In genomic region chrX:132491191-132491590, GRCh38 we compare ENCODE assay signal across 9 cellular contexts. TPM values are rescaled to one million over a fixed set of nuclear protein-coding genes. Genes with fewer than 3 reads are reported as not detected.
DNase-seq lines count a peak whose midpoint lies in the region; ATAC-seq, FAIRE-seq and TF ChIP-seq lines count a peak whose summit lies in the region.
"Had no signal": no experiment of that assay in that cellular context is flagged by ENCODE, and none has a peak within 500 bp of the region (broad histone marks: within the 10 kb centered on the region; RNA-seq: fewer than 3 reads in every experiment).

No MANE protein-coding gene starts in this region.

- no peak overlapping the region for H3K27ac ChIP-seq in CD8-positive, alpha-beta T cell (ENCODE audit: low read depth, low read length)
- H3K27ac ChIP-seq in SU-DHL-6 (ENCODE audit: low read depth, low read length) = no peak overlapping the region
- H3K27ac ChIP-seq: cardiac muscle cell had no signal

- no peaks in the 10 kb centered on the region for H3K9me3 Mint-ChIP-seq in CD8-positive, alpha-beta T cell

- intact Hi-C loops in CD8-positive, alpha-beta T cell (cut with DNase I, micrococcal nuclease) = loop anchor here (2.0 to 10.0 kb wide), 6 partner anchors 16 to 274 kb away; no protein-coding TSS in a partner anchor

- CTCF ChIA-PET in CD8-positive, alpha-beta T cell (lab: Charles Lee) = interaction anchor here (0.6 to 1.5 kb wide), 6 partner anchors 10 to 467 kb away, joined by 3 to 5 read pairs (median 3); no protein-coding TSS in a partner anchor

- H3K27me3 ChIP-seq in CD8-positive, alpha-beta T cell (ENCODE audit: insufficient read depth, low read length) = no peaks in the 10 kb centered on the region
- H3K27me3 ChIP-seq in SU-DHL-6 (ENCODE audit: low read length) = no peaks in the 10 kb centered on the region

- H3K4me3 Mint-ChIP-seq in CD8-positive, alpha-beta T cell = peak overlapping the region; percentile 95

- ATAC-seq in CD8-positive, alpha-beta T cell = peak; percentile 49
- ATAC-seq in GM19043 (IDR thresholded peaks at IDR 0.05; ENCODE audit: low read depth, unreplicated experiment) = peak; percentile 43

- H3K27me3 Mint-ChIP-seq in CD8-positive, alpha-beta T cell (ENCODE audit: low read depth) = no peaks in the 10 kb centered on the region

- POLR2A ChIA-PET in CD8-positive, alpha-beta T cell (lab: Charles Lee) = interaction anchor here (4.1 kb wide), 1 partner anchor 11 kb away, joined by 28 read pairs; no protein-coding TSS in a partner anchor

- no peaks in the 10 kb centered on the region for H3K36me3 ChIP-seq in CD8-positive, alpha-beta T cell (ENCODE audit: insufficient read depth, low read length)
- no peaks in the 10 kb centered on the region for H3K36me3 ChIP-seq in SU-DHL-6 (ENCODE audit: low read length)
- H3K36me3 ChIP-seq: cardiac muscle cell had no signal

- H3K4me3 ChIP-seq in CD8-positive, alpha-beta T cell (ENCODE audit: low read depth, low read length) = peak overlapping the region; percentile 61
- H3K4me3 ChIP-seq in SU-DHL-6 (ENCODE audit: insufficient read depth, low read length, poor library complexity, severe bottlenecking) = peak overlapping the region; percentile 22
- H3K4me3 ChIP-seq: cardiac muscle cell had no signal

- H3K4me2 ChIP-seq in SU-DHL-6 (ENCODE audit: low read depth, low read length, poor library complexity, severe bottlenecking) = peak overlapping the region; percentile 88

- peaks cover 26% of the 10 kb centered on the region for H3K4me1 ChIP-seq in CD8-positive, alpha-beta T cell (ENCODE audit: insufficient read depth, low read length)

- no peaks in the 10 kb centered on the region for H4K20me1 ChIP-seq in SU-DHL-6 (ENCODE audit: low read depth, low read length)

- peaks cover 33% of the 10 kb centered on the region for H3K4me1 Mint-ChIP-seq in CD8-positive, alpha-beta T cell (ENCODE audit: low read depth)

- no peak overlapping the region for H3K9ac ChIP-seq in SU-DHL-6 (ENCODE audit: low read length)

- peak overlapping the region; percentile 64 for H2AFZ ChIP-seq in SU-DHL-6 (ENCODE audit: low read depth, low read length, severe bottlenecking)

- H3K27ac Mint-ChIP-seq in CD8-positive, alpha-beta T cell = peak overlapping the region; percentile 96

- H3K9me3 ChIP-seq in CD8-positive, alpha-beta T cell (ENCODE audit: low read length) = no peaks in the 10 kb centered on the region
- no peaks in the 10 kb centered on the region for H3K9me3 ChIP-seq in SU-DHL-6 (ENCODE audit: insufficient read depth, low read length)

- H3K9me2 ChIP-seq in SU-DHL-6 (replicated peaks; ENCODE audit: insufficient read depth, low read length) = no peaks in the 10 kb centered on the region

- DNase-seq in CD8-positive, alpha-beta T cell = peak in 4 of 7 experiments; percentile 8 to 27 (median 14)
- DNase-seq in HUDEP-2 (lab: John Stamatoyannopoulos, UW; ENCODE audit: unreplicated experiment in 76 of 76) (peak in 45 of 76 experiments; percentile 0 to 58 (median 10)), kidney tubule cell (ENCODE audit: low spot score) (peak; percentile 42), RCC 7860 (ENCODE audit: low spot score) (no peak), OCI-M2 (lab: John Stamatoyannopoulos, UW; ENCODE audit: unreplicated experiment) (no peak), frontal cortex (ENCODE audit: low spot score in 2 of 2) (no peak)

- H3K36me3 Mint-ChIP-seq in CD8-positive, alpha-beta T cell = peaks cover 5% of the 10 kb centered on the region

- H3F3A ChIP-seq in SU-DHL-6 (ENCODE audit: insufficient read depth) = peaks cover 15% of the 10 kb centered on the region; the same call in 1 of the 2 replicates

- FAIRE-seq in RCC 7860 (lab: Jason Lieb, UNC) = no peak
- FAIRE-seq in frontal cortex (lab: Jason Lieb, UNC) = no peak

- H3K79me2 ChIP-seq in SU-DHL-6 (ENCODE audit: insufficient read depth, low read length) = no peaks in the 10 kb centered on the region

- no peak for TF ChIP-seq CTCF in CD8-positive, alpha-beta T cell (IDR thresholded peaks at IDR 0.05)
- no peak for TF ChIP-seq CTCF in SU-DHL-6 (IDR thresholded peaks at IDR 0.05; ENCODE audit: insufficient read depth, low read length, poor library complexity, severe bottlenecking)

RNA-seq across cellular contexts. Expression of gene MBNL3, which starts 2.4 kb away (rescaled TPM):
- total RNA-seq in CD8-positive, alpha-beta T cell = 10 to 100 TPM; 18.5 to 22.0 TPM
- 2.0 TPM for total RNA-seq in frontal cortex

Comparison
In these comparisons a context has a peak if more than half of its experiments do, and no peak if none do; other contexts are left out.
1. DNase-seq: peak in CD8-positive, alpha-beta T cell (4 of 7), HUDEP-2 (45 of 76) and kidney tubule cell (single experiment); none in RCC 7860 (single experiment), OCI-M2 (single experiment) and frontal cortex (0 of 2).